20 cellular contexts compared by ENCODE assay signal in genomic region chr11:11313902-11314692, GRCh38. TPM values are rescaled to one million over a fixed set of nuclear protein-coding genes. Genes with fewer than 3 reads are reported as not detected.
DNase-seq lines count a peak whose midpoint lies in the region; ATAC-seq, FAIRE-seq and TF ChIP-seq lines count a peak whose summit lies in the region.
"Had no signal": no experiment of that assay in that cellular context is flagged by ENCODE, and none has a peak within 500 bp of the region (broad histone marks: within the 10 kb centered on the region; RNA-seq: fewer than 3 reads in every experiment).

No MANE protein-coding gene starts in this region.

- H3K4me3 ChIP-seq in A549 (no peak overlapping the region), RWPE2 (ENCODE audit: severe bottlenecking) (no peak overlapping the region), heart right ventricle (no peak overlapping the region), GM23338 (no peak overlapping the region)
- H3K4me3 ChIP-seq: esophagus muscularis mucosa, GM12878 had no signal

- H3K36me3 ChIP-seq in RWPE2 (ENCODE audit: low read depth) (no peaks in the 10 kb centered on the region), heart right ventricle (peaks cover 0 to 22% (median 0%) of the 10 kb centered on the region in 9 donors), GM23338 (ENCODE audit: insufficient read depth) (no peaks in the 10 kb centered on the region)

- H3K4me3 Mint-ChIP-seq in osteocyte (ENCODE audit: unreplicated experiment) (no peak overlapping the region), GM23338 (no peak overlapping the region)
- H3K4me3 Mint-ChIP-seq: activated naive CD8-positive, alpha-beta T cell treated with anti-CD3 and anti-CD28 coated beads, Interleukin-2, amount 50 U/mL, for 24 hours; CD14-positive monocyte; naive thymus-derived CD4-positive, alpha-beta T cell had no signal

- POLR2A ChIA-PET in A549 (lab: Yijun Ruan, JAX) = no interaction called here

- no peak for FAIRE-seq in A549 (lab: Jason Lieb, UNC)
- FAIRE-seq: GM12878 had no signal

- intact Hi-C loops in heart right ventricle (cut with DNase I) = no loop called here

- peak overlapping the region; percentile 17 for H3K27ac Mint-ChIP-seq in osteocyte (ENCODE audit: unreplicated experiment)
- H3K27ac Mint-ChIP-seq in GM23338 = no peak overlapping the region
- H3K27ac Mint-ChIP-seq: activated naive CD8-positive, alpha-beta T cell treated with anti-CD3 and anti-CD28 coated beads, Interleukin-2, amount 50 U/mL, for 24 hours; activated T-helper 2 cell treated with anti-CD3 and anti-CD28 coated beads, Interferon-gamma antibody, Interleukin-2, Interleukin-4, amounts not matched to agents 10 μg/mL and 5 μg/mL and 100 μg/mL, durations not matched to agents 14 hours and 24 hours and 36 hours; naive thymus-derived CD4-positive, alpha-beta T cell had no signal

- H3K9me3 ChIP-seq in A549 = no peaks in the 10 kb centered on the region
- no peaks in the 10 kb centered on the region for H3K9me3 ChIP-seq in RWPE2 (ENCODE audit: severe bottlenecking)
- no peaks in the 10 kb centered on the region for H3K9me3 ChIP-seq in heart right ventricle
- H3K9me3 ChIP-seq: esophagus muscularis mucosa had no signal

- H3K27ac ChIP-seq in A549 (peak overlapping the region; percentile 48 to 77), RWPE2 (ENCODE audit: poor library complexity, severe bottlenecking) (peak overlapping the region; percentile 88), heart right ventricle (peak overlapping the region in 9 of 10 donors; percentile 26 to 72 (median 57)), GM23338 (ENCODE audit: low read depth) (no peak overlapping the region)

- TF ChIP-seq EP300 in A549 (IDR thresholded peaks at IDR 0.05) = no peak

- H3K27me3 Mint-ChIP-seq in osteocyte (ENCODE audit: unreplicated experiment) (no peaks in the 10 kb centered on the region), GM23338 (ENCODE audit: insufficient read depth, low read depth, poor library complexity) (peaks cover 7% of the 10 kb centered on the region)
- H3K27me3 Mint-ChIP-seq: activated naive CD8-positive, alpha-beta T cell treated with anti-CD3 and anti-CD28 coated beads, Interleukin-2, amount 50 U/mL, for 24 hours had no signal

- no peak for ATAC-seq in A549
- no peak for ATAC-seq in RWPE2 (ENCODE audit: low read depth)
- ATAC-seq in heart right ventricle = peak; percentile 82 to 97 (median 95)
- no peak for ATAC-seq in HG02852 (IDR thresholded peaks at IDR 0.05; ENCODE audit: unreplicated experiment)
- no peak for ATAC-seq in GM23338
- ATAC-seq: activated naive CD8-positive, alpha-beta T cell treated with anti-CD3 and anti-CD28 coated beads, Interleukin-2, amount 50 U/mL, for 24 hours; GM12878; naive thymus-derived CD4-positive, alpha-beta T cell had no signal

- no peak for TF ChIP-seq POLR2A in A549 (IDR thresholded peaks at IDR 0.05; ENCODE audit: low read length)

- CTCF ChIA-PET in A549 (lab: Yijun Ruan, JAX) = interaction anchor here (1.3 to 2.1 kb wide), 2 partner anchors 9 to 473 kb away, joined by 3 to 4 read pairs; no protein-coding TSS in a partner anchor

- no peaks in the 10 kb centered on the region for H3F3A ChIP-seq in GM23338 (replicated peaks; ENCODE audit: low read depth)

- H3K4me2 ChIP-seq in A549 (peak overlapping the region; percentile 31; the same call in 1 of the 3 replicates), GM23338 (no peak overlapping the region)

- no peaks in the 10 kb centered on the region for H3K79me2 ChIP-seq in GM23338 (replicated peaks; ENCODE audit: insufficient read depth)

- peaks cover 3% of the 10 kb centered on the region; the same call in 1 of the 2 replicates for H3K9me2 ChIP-seq in GM23338 (ENCODE audit: insufficient read depth)

- H3K4me1 ChIP-seq in A549 (peaks cover 15% of the 10 kb centered on the region), RWPE2 (ENCODE audit: insufficient read depth, poor library complexity, severe bottlenecking) (peaks cover 13% of the 10 kb centered on the region), heart right ventricle (peaks cover 7 to 36% (median 18%) of the 10 kb centered on the region in 9 donors), GM23338 (ENCODE audit: insufficient read depth) (no peaks in the 10 kb centered on the region)

- H3K36me3 Mint-ChIP-seq in osteocyte (ENCODE audit: unreplicated experiment) (peaks cover 22% of the 10 kb centered on the region), GM23338 (ENCODE audit: low read depth) (no peaks in the 10 kb centered on the region)

- H4K20me1 ChIP-seq in GM23338 (replicated peaks; ENCODE audit: insufficient read depth) = no peaks in the 10 kb centered on the region

- no peak for DNase-seq in A549 (ENCODE audit: low read depth in 1 of 2, low spot score in 1 of 2)
- no peak for DNase-seq in RWPE2 (ENCODE audit: low spot score)
- peak in 1 of 2 donors; percentile 61 for DNase-seq in heart right ventricle
- DNase-seq in osteocyte (ENCODE audit: extremely low spot score, unreplicated experiment) = no peak
- no peak for DNase-seq in GM23338 (ENCODE audit: low spot score)
- DNase-seq in NCI-H345 (lab: John Stamatoyannopoulos, UW) = no peak
- DNase-seq in SIG-M5 (lab: John Stamatoyannopoulos, UW) = no peak
- DNase-seq: activated CD4-positive, alpha-beta T cell treated with anti-CD3 and anti-CD28 coated beads for 48 hours; activated naive CD8-positive, alpha-beta T cell treated with anti-CD3 and anti-CD28 coated beads, Interleukin-2, amount 50 U/mL, for 24 hours; effector CD8-positive, alpha-beta T cell; KBM-7; naive thymus-derived CD4-positive, alpha-beta T cell; NCI-H510A; posterior cingulate gyrus; stimulated activated CD4-positive, alpha-beta T cell treated with anti-CD3 and anti-CD28 coated beads, Interleukin-4, amount 100 ng/mL, for 4 hours had no signal

- no peak for TF ChIP-seq RAD21 in A549 (conservative IDR thresholded peaks at IDR 0.05 in 1 of 2, IDR thresholded peaks at IDR 0.05 in 1 of 2)

- H2AFZ ChIP-seq in GM23338 = no peak overlapping the region

- WGBS in A549 (ENCODE audit: missing lambda C conversion rate) = 84% methylated on average over 6 of the region's 6 CpGs
- 28 to 41% methylated on average over 6 of the region's 6 CpGs for WGBS in heart right ventricle, 2 donors

- H3K9me3 Mint-ChIP-seq in osteocyte (ENCODE audit: unreplicated experiment) (peaks cover 4% of the 10 kb centered on the region), GM23338 (no peaks in the 10 kb centered on the region)
- H3K9me3 Mint-ChIP-seq: activated naive CD8-positive, alpha-beta T cell treated with anti-CD3 and anti-CD28 coated beads, Interleukin-2, amount 50 U/mL, for 24 hours; activated T-helper 2 cell treated with anti-CD3 and anti-CD28 coated beads, Interferon-gamma antibody, Interleukin-2, Interleukin-4, amounts not matched to agents 10 μg/mL and 5 μg/mL and 100 μg/mL, durations not matched to agents 14 hours and 24 hours and 36 hours had no signal

- H3K4me1 Mint-ChIP-seq in osteocyte (ENCODE audit: unreplicated experiment) (peaks cover 15% of the 10 kb centered on the region), GM23338 (peaks cover 2% of the 10 kb centered on the region)

- no peak for TF ChIP-seq CTCF in A549 (IDR thresholded peaks at IDR 0.05)
- no peak for TF ChIP-seq CTCF in RWPE2 (IDR thresholded peaks at IDR 0.05; ENCODE audit: poor library complexity, severe bottlenecking)
- no peak for TF ChIP-seq CTCF in heart right ventricle (IDR thresholded peaks at IDR 0.05)
- TF ChIP-seq CTCF in osteocyte (IDR thresholded peaks at IDR 0.05) = no peak
- TF ChIP-seq CTCF in GM23338 (conservative IDR thresholded peaks at IDR 0.05; ENCODE audit: low read depth in 2 of 2) = no peak

- H3K27me3 ChIP-seq in RWPE2 (ENCODE audit: insufficient read depth, poor library complexity, severe bottlenecking) (no peaks in the 10 kb centered on the region), heart right ventricle (no peaks in the 10 kb centered on the region), GM23338 (ENCODE audit: insufficient read depth) (no peaks in the 10 kb centered on the region)
- H3K27me3 ChIP-seq: esophagus muscularis mucosa had no signal

TF ChIP-seq in A549, 52 proteins besides CTCF, POLR2A, EP300 and RAD21 (continues in another document):
- TF ChIP-seq SMC3 (IDR thresholded peaks at IDR 0.05) = no peak
- TF ChIP-seq USF2 (IDR thresholded peaks at IDR 0.05) = no peak
- TF ChIP-seq GATA3 (IDR thresholded peaks at IDR 0.05; ENCODE audit: borderline replicate concordance) = no peak

RNA-seq across cellular contexts. Expression of gene CSNK2A3, which starts 39.0 kb away (rescaled TPM):
- polyA plus RNA-seq in A549 (2011; rRNA removed) = 5.7 and 6.2 TPM in 2 replicates
- 0.44 and 0.56 TPM in 2 replicates for polyA plus RNA-seq in A549 (2012; cell fraction: cytosol; rRNA removed)
- 0.45 and 0.67 TPM in 2 replicates for polyA plus RNA-seq in A549 (2012; cell fraction: nucleus; rRNA removed)
- 3.9 to 5.1 TPM (median 4.4 TPM) in 3 replicates for polyA plus RNA-seq in A549 (2017; fragmentation: RNase III; extraction: RNeasy Plus Mini Kit Qiagen cat#74134 plus additional on column Dnase treatment)
- 2.8 and 4.5 TPM in 2 replicates for polyA minus RNA-seq in A549 (2011; rRNA and poly(A)+ RNA removed)
- total RNA-seq in heart right ventricle = 1 to 10 TPM in 5 of 10 donors, under 1 TPM in 5; 0.57 to 2.2 (median 1.00) TPM
- polyA plus RNA-seq in heart right ventricle = under 1 TPM in 1 of 2 donors, not detected in 1; 0.59 TPM
- 1.0 and 2.1 TPM in 2 replicates for total RNA-seq in osteocyte
- total RNA-seq in GM23338 (2014; rRNA removed; shearing (Covaris generic)) = 4.1 and 4.8 TPM in 2 replicates
- polyA plus RNA-seq in GM23338 (2016; fragmentation: Nextera tagmentation; extraction: Ambion mirVana) = 0.33 and 0.91 TPM in 2 replicates

Comparison
In these comparisons a context has a peak if more than half of its experiments do, and no peak if none do; other contexts are left out.
1. ATAC-seq: peak in heart right ventricle (8 of 8); none in A549 (0 of 2), RWPE2 (single experiment), HG02852 (single experiment) and GM23338 (single experiment).